Comparison of ENCODE assay signal across 8 cellular contexts in genomic region chr5:134114886-134115805, GRCh38. TPM values are rescaled to one million over a fixed set of nuclear protein-coding genes. Genes with fewer than 3 reads are reported as not detected.
DNase-seq lines count a peak whose midpoint lies in the region; ATAC-seq and TF ChIP-seq lines count a peak whose summit lies in the region.

No MANE protein-coding gene starts in this region.

- BruUV-seq in PC-3 (replicated peaks; lab: Mats Ljungman, UMichigan), result no TSS peak

- ATAC-seq in GM21360 (IDR thresholded peaks at IDR 0.05; ENCODE audit: unreplicated experiment) (peak; percentile 18), PC-3 (peak; percentile 44)

- no peak for TF ChIP-seq CTCF in PC-3 (conservative IDR thresholded peaks at IDR 0.05; ENCODE audit: low read depth, low read length)

- CTCF ChIA-PET in PC-3 (lab: Charles Lee), result interaction anchor here (1.9 kb wide), 1 partner anchor 76 kb away, joined by 6 read pairs; no protein-coding TSS in a partner anchor

- H3K9ac ChIP-seq in PC-3 (ENCODE audit: low read length), result peak overlapping the region; percentile 17

- no peaks in the 10 kb centered on the region for H3K9me2 ChIP-seq in PC-3 (replicated peaks; ENCODE audit: low read length)

- intact Hi-C loops in PC-3 (cut with micrococcal nuclease), result no loop called here

- no peaks in the 10 kb centered on the region for H4K20me1 ChIP-seq in PC-3 (ENCODE audit: low read length)

- no peaks in the 10 kb centered on the region for H3K36me3 ChIP-seq in PC-3 (ENCODE audit: low read depth, low read length)

- H3K79me2 ChIP-seq in PC-3 (ENCODE audit: low read length), result no peaks in the 10 kb centered on the region

- H2AFZ ChIP-seq in PC-3 (ENCODE audit: low read length), result peak overlapping the region; percentile 75

- H3F3A ChIP-seq in PC-3 (ENCODE audit: low read length, unreplicated experiment), result no peaks in the 10 kb centered on the region

- DNase-seq in 8988T (peak; percentile 79), PC-3 (no peak), iPS-NIHi11 (ENCODE audit: low spot score) (peak; percentile 94), LoVo (ENCODE audit: low spot score) (no peak), hypothalamus (lab: John Stamatoyannopoulos, UW) (no peak)
- peak; percentile 32 to 80 (median 61) for DNase-seq in activated naive CD4-positive, alpha-beta T cell (lab: John Stamatoyannopoulos, UW)
- peak; percentile 69 to 87 for DNase-seq in stimulated activated CD4-positive, alpha-beta T cell treated with anti-CD3 and anti-CD28 coated beads, Interleukin-4, amount 100 ng/mL, for 4 hours

- H3K4me2 ChIP-seq in PC-3 (ENCODE audit: low read length), result peak overlapping the region; percentile 83

- H3K4me1 ChIP-seq in PC-3 (ENCODE audit: insufficient read depth, low read length), result peaks cover 2% of the 10 kb centered on the region; the same call in 1 of the 2 replicates

- no peaks in the 10 kb centered on the region for H3K27me3 ChIP-seq in PC-3 (ENCODE audit: low read length)

- no peaks in the 10 kb centered on the region for H3K9me3 ChIP-seq in PC-3 (ENCODE audit: low read length)

- peak overlapping the region; percentile 67 for H3K4me3 ChIP-seq in PC-3 (ENCODE audit: low read length)

- H3K27ac ChIP-seq in PC-3 (ENCODE audit: low read length), result no peak overlapping the region

- POLR2A ChIA-PET in PC-3 (lab: Charles Lee; ENCODE audit: unreplicated experiment), result interaction anchor here (0.7 kb wide), 1 partner anchor 766 kb away, joined by 15 read pairs; no protein-coding TSS in a partner anchor

RNA-seq across cellular contexts. Expression of gene TCF7, which starts 0.7 kb away (rescaled TPM):
- 3.9 and 7.0 TPM in 2 replicates for total RNA-seq in PC-3 (2014; rRNA removed)

Comparison
In these comparisons a context has a peak if more than half of its experiments do, and no peak if none do; other contexts are left out.
1. DNase-seq: peak in 8988T (single experiment), activated naive CD4-positive, alpha-beta T cell (4 of 4), iPS-NIHi11 (single experiment) and stimulated activated CD4-positive, alpha-beta T cell treated with anti-CD3 and anti-CD28 coated beads, Interleukin-4, amount 100 ng/mL, for 4 hours (2 of 2); none in PC-3 (single experiment), LoVo (single experiment) and hypothalamus (0 of 51).